18 cellular contexts compared by ENCODE assay signal in the genomic region with DNA sequence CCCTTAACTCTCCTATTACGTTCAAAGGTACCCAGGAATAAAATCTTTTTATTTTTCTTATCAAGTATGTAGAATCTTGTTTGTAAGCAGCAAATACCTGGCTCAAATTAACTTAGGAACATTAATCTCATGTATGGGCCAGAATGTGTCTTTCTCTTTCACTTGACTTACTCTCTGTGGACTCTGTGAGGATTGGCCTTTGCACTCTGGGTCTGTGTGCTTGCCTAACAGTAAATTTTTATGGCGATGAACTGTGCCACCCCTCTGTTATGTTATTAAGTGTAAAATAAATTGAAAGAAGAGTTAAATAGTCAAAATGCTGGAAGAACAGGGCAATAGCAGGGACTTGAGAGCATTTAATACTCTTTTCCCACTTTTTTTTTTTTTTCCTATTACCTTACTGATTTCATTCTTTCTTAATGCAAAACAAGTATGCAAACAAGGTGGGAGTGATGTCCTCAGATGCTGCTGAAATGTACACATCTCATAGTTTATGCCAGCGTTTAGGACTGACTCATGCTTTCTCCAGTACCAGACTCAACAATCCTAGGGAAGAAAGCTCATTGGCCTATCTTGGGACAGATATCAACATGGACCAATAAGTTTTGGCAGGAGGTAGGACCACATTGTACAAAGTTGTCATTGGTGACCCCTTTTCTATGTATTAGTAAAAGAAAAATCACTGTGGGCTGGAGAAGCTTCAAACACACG. TPM values are rescaled to one million over a fixed set of nuclear protein-coding genes. Genes with fewer than 3 reads are reported as not detected.
"Had no signal": no experiment of that assay in that cellular context is flagged by ENCODE, and none has a peak within 500 bp of the region (broad histone marks: within the 10 kb centered on the region; RNA-seq: fewer than 3 reads in every experiment).

No MANE protein-coding gene starts in this region.

- H3K4me3 Mint-ChIP-seq: endodermal cell; immature natural killer cell; naive thymus-derived CD4-positive, alpha-beta T cell had no signal

- H3K4me3 ChIP-seq: gastroesophageal sphincter, sigmoid colon, skin epidermis, stomach, thoracic aorta, transverse colon had no signal

- ATAC-seq: gastroesophageal sphincter; left ventricle myocardium superior; naive thymus-derived CD4-positive, alpha-beta T cell had no signal

- DNase-seq: cerebellar nuclear complex; dermis blood vessel endothelial cell; endodermal cell; glutamatergic neuron; immature natural killer cell; left ventricle myocardium superior; mesendoderm; naive thymus-derived CD4-positive, alpha-beta T cell; posterior cingulate gyrus; sigmoid colon; stimulated activated CD4-positive, alpha-beta T cell treated with anti-CD3 and anti-CD28 coated beads, Interleukin-12 subunit alpha, Interleukin-12 subunit beta, amount 100 ng/mL, for 4 hours; stimulated activated naive CD4-positive, alpha-beta T cell; stomach; substantia nigra; transverse colon had no signal

- H3K9me3 Mint-ChIP-seq: endodermal cell had no signal

- H3K27ac Mint-ChIP-seq: endodermal cell; immature natural killer cell; naive thymus-derived CD4-positive, alpha-beta T cell had no signal

- H3K36me3 Mint-ChIP-seq: immature natural killer cell; naive thymus-derived CD4-positive, alpha-beta T cell had no signal

- H3K4me1 Mint-ChIP-seq: immature natural killer cell; naive thymus-derived CD4-positive, alpha-beta T cell had no signal

RNA-seq across cellular contexts. Expression of gene LYPD6, which starts 25.5 kb away (rescaled TPM):
- total RNA-seq: naive thymus-derived CD4-positive, alpha-beta T cell had no signal
